8 cellular contexts compared by ENCODE assay signal in genomic region chr5:159100022-159100927, GRCh38. TPM values are rescaled to one million over a fixed set of nuclear protein-coding genes. Genes with fewer than 3 reads are reported as not detected.
A peak's percentile ranks its signal among the peaks of the same experiment; 100 is the strongest.
DNase-seq lines count a peak whose midpoint lies in the region; ATAC-seq and TF ChIP-seq lines count a peak whose summit lies in the region.

No MANE protein-coding gene starts in this region.

- peak overlapping the region; percentile 57 for H3K27ac ChIP-seq in layer of hippocampus (ENCODE audit: low read depth, low read length)

- peaks cover 54% of the 10 kb centered on the region for H3K4me1 Mint-ChIP-seq in chondrocyte (ENCODE audit: low read depth)

- peak; percentile 60 for ATAC-seq in GM18502 (IDR thresholded peaks at IDR 0.05; ENCODE audit: poor library complexity, unreplicated experiment)
- peak; percentile 65 for ATAC-seq in HG02885 (IDR thresholded peaks at IDR 0.05; ENCODE audit: poor library complexity, unreplicated experiment)

- DNase-seq in NCI-H2081 (lab: John Stamatoyannopoulos, UW): peak; percentile 92 to 93
- DNase-seq in activated CD4-positive, alpha-beta T cell treated with anti-CD3 and anti-CD28 coated beads for 1 hour: peak; percentile 71
- DNase-seq in chondrocyte (ENCODE audit: low spot score): peak; percentile 98
- peak; percentile 55 to 75 (median 72) for DNase-seq in stimulated activated CD4-positive, alpha-beta T cell treated with anti-CD3 and anti-CD28 coated beads, Interleukin-1b, Interleukin-23, amount 100 ng/mL, for 24 hours (ENCODE audit: low read depth in 4 of 4, low spot score in 1 of 4)
- no peak for DNase-seq in NK-92 treated with Interleukin-12 subunit alpha and Interleukin-12 subunit beta, amount 100 ng/mL, for 24 hours (lab: John Stamatoyannopoulos, UW)

- peak overlapping the region; percentile 99 for H3K27ac Mint-ChIP-seq in chondrocyte (ENCODE audit: unreplicated experiment)

- H3K9me3 Mint-ChIP-seq in chondrocyte (ENCODE audit: low read depth): no peaks in the 10 kb centered on the region

- H3K4me3 Mint-ChIP-seq in chondrocyte (ENCODE audit: unreplicated experiment): peak overlapping the region; percentile 93

- H3K36me3 Mint-ChIP-seq in chondrocyte (ENCODE audit: low read depth): peaks cover 15% of the 10 kb centered on the region

- H3K27me3 Mint-ChIP-seq in chondrocyte (ENCODE audit: low read depth): no peaks in the 10 kb centered on the region

- peaks cover 31% of the 10 kb centered on the region for H3K27me3 ChIP-seq in layer of hippocampus (ENCODE audit: control insufficient read depth, insufficient read depth, low read length)

- TF ChIP-seq CTCF in chondrocyte (IDR thresholded peaks at IDR 0.05): peak; percentile 35

RNA-seq across cellular contexts. Expression of gene EBF1, which starts 0.6 kb away (rescaled TPM):
- 60.9 to 71.5 TPM (median 67.9 TPM) in 3 replicates for total RNA-seq in chondrocyte
